ENCODE assay signal across 8 cellular contexts in genomic region chr17:59790418-59790817, GRCh38.
DNase-seq lines count a peak whose midpoint lies in the region; ATAC-seq and TF ChIP-seq lines count a peak whose summit lies in the region.
"Not testable (repeated sequence)": the region's sequence is repeated elsewhere in the genome, so short reads cannot be mapped to it uniquely, and the experiment has no call there.

No MANE protein-coding gene starts in this region.

- 94 to 95% methylated on average over 6 of the region's 6 CpGs for WGBS in heart right ventricle, 2 donors

- intact Hi-C loops in heart right ventricle (cut with DNase I) = not testable (repeated sequence)

- POLR2A ChIA-PET in RWPE1 (lab: Yijun Ruan, JAX; ENCODE audit: low non-redundant PET) = not testable (repeated sequence)
- POLR2A ChIA-PET in activated CD4-positive, alpha-beta memory T cell treated with anti-CD3 and anti-CD28 coated beads, Interleukin-2, amount 10 ng/mL, durations not matched to agents 7 days and 5 days (lab: Charles Lee) = interaction anchor here (0.7 to 20.1 kb wide), 6 partner anchors 8 to 45 kb away, joined by 3 to 2499 read pairs (median 6); no protein-coding TSS in a partner anchor
- POLR2A ChIA-PET in activated naive CD8-positive, alpha-beta T cell treated with anti-CD3 and anti-CD28 coated beads, Interleukin-2, amount 10 ng/mL, durations not matched to agents 7 days and 5 days (lab: Charles Lee) = interaction anchor here (1.0 to 8.6 kb wide), 2 partner anchors 38 to 48 kb away, joined by 7 to 102 read pairs; no protein-coding TSS in a partner anchor

- H3K4me1 ChIP-seq in CD4-positive, CD25-positive, alpha-beta regulatory T cell (ENCODE audit: control insufficient read depth, insufficient read depth, low read length, poor library complexity, severe bottlenecking) = peaks cover 40% of the 10 kb centered on the region
- H3K4me1 ChIP-seq in heart right ventricle (peaks cover 0 to 76% (median 18%) of the 10 kb centered on the region in 9 donors), muscle layer of duodenum (ENCODE audit: control insufficient read depth in 1 of 2, insufficient read depth in 2 of 2, low read length in 2 of 2) (peaks cover 0 to 11% of the 10 kb centered on the region in 2 donors)

- H3K9me3 Mint-ChIP-seq in CD4-positive, CD25-positive, alpha-beta regulatory T cell; activated CD4-positive, alpha-beta memory T cell treated with anti-CD3 and anti-CD28 coated beads, Interleukin-2, amount 10 ng/mL, durations not matched to agents 7 days and 5 days; activated naive CD8-positive, alpha-beta T cell treated with anti-CD3 and anti-CD28 coated beads, Interleukin-2, amount 10 ng/mL, durations not matched to agents 7 days and 5 days; type B pancreatic cell: not testable (repeated sequence)

- peak overlapping the region in 2 of 3 donors; percentile 83 to 86 for H3K27ac Mint-ChIP-seq in CD4-positive, CD25-positive, alpha-beta regulatory T cell
- H3K27ac Mint-ChIP-seq in activated CD4-positive, alpha-beta memory T cell treated with anti-CD3 and anti-CD28 coated beads, Interleukin-2, amount 10 ng/mL, durations not matched to agents 7 days and 5 days = peak overlapping the region; percentile 27
- peak overlapping the region; percentile 45 for H3K27ac Mint-ChIP-seq in activated naive CD8-positive, alpha-beta T cell treated with anti-CD3 and anti-CD28 coated beads, Interleukin-2, amount 10 ng/mL, durations not matched to agents 7 days and 5 days
- H3K27ac Mint-ChIP-seq in type B pancreatic cell = peak overlapping the region; percentile 33

- not testable (repeated sequence) for H3K36me3 Mint-ChIP-seq in CD4-positive, CD25-positive, alpha-beta regulatory T cell
- peaks cover 38% of the 10 kb centered on the region for H3K36me3 Mint-ChIP-seq in activated CD4-positive, alpha-beta memory T cell treated with anti-CD3 and anti-CD28 coated beads, Interleukin-2, amount 10 ng/mL, durations not matched to agents 7 days and 5 days (ENCODE audit: low read depth)
- H3K36me3 Mint-ChIP-seq in activated naive CD8-positive, alpha-beta T cell treated with anti-CD3 and anti-CD28 coated beads, Interleukin-2, amount 10 ng/mL, durations not matched to agents 7 days and 5 days = peaks cover 19% of the 10 kb centered on the region
- H3K36me3 Mint-ChIP-seq in type B pancreatic cell = peaks cover 12% of the 10 kb centered on the region

- CTCF ChIA-PET in RWPE1 (lab: Yijun Ruan, JAX) = interaction anchor here (0.5 kb wide), 1 partner anchor 14 kb away, joined by 3 read pairs; no protein-coding TSS in a partner anchor
- CTCF ChIA-PET in activated CD4-positive, alpha-beta memory T cell treated with anti-CD3 and anti-CD28 coated beads, Interleukin-2, amount 10 ng/mL, durations not matched to agents 7 days and 5 days (lab: Charles Lee) = not testable (repeated sequence)

- H3K4me1 Mint-ChIP-seq in CD4-positive, CD25-positive, alpha-beta regulatory T cell = peaks cover 8 to 46% (median 33%) of the 10 kb centered on the region in 4 donors
- peaks cover 46% of the 10 kb centered on the region for H3K4me1 Mint-ChIP-seq in activated CD4-positive, alpha-beta memory T cell treated with anti-CD3 and anti-CD28 coated beads, Interleukin-2, amount 10 ng/mL, durations not matched to agents 7 days and 5 days
- peaks cover 25% of the 10 kb centered on the region for H3K4me1 Mint-ChIP-seq in activated naive CD8-positive, alpha-beta T cell treated with anti-CD3 and anti-CD28 coated beads, Interleukin-2, amount 10 ng/mL, durations not matched to agents 7 days and 5 days
- peaks cover 14% of the 10 kb centered on the region for H3K4me1 Mint-ChIP-seq in type B pancreatic cell (ENCODE audit: unreplicated experiment)

- not testable (repeated sequence) for H3K27me3 ChIP-seq in CD4-positive, CD25-positive, alpha-beta regulatory T cell (ENCODE audit: control insufficient read depth, insufficient read depth, low read length); heart right ventricle; muscle layer of duodenum (ENCODE audit: low read depth, low read length)

- not testable (repeated sequence) for H3K4me3 ChIP-seq in CD4-positive, CD25-positive, alpha-beta regulatory T cell (ENCODE audit: low read depth, low read length); heart right ventricle; muscle layer of duodenum (ENCODE audit: low read depth in 1 of 2, low read length in 2 of 2); skin epidermis

- not testable (repeated sequence) for H3K4me3 Mint-ChIP-seq in CD4-positive, CD25-positive, alpha-beta regulatory T cell; activated CD4-positive, alpha-beta memory T cell treated with anti-CD3 and anti-CD28 coated beads, Interleukin-2, amount 10 ng/mL, durations not matched to agents 7 days and 5 days; activated naive CD8-positive, alpha-beta T cell treated with anti-CD3 and anti-CD28 coated beads, Interleukin-2, amount 10 ng/mL, durations not matched to agents 7 days and 5 days; type B pancreatic cell

- TF ChIP-seq CTCF in RWPE1 (conservative IDR thresholded peaks at IDR 0.05; ENCODE audit: low read depth); heart right ventricle (IDR thresholded peaks at IDR 0.05); type B pancreatic cell (conservative IDR thresholded peaks at IDR 0.05): not testable (repeated sequence)

- not testable (repeated sequence) for H3K9me3 ChIP-seq in CD4-positive, CD25-positive, alpha-beta regulatory T cell (ENCODE audit: control insufficient read depth in 2 of 2, low read length in 2 of 2); heart right ventricle; muscle layer of duodenum (ENCODE audit: control insufficient read depth in 1 of 2, low read length in 2 of 2)

- H3K27ac ChIP-seq in CD4-positive, CD25-positive, alpha-beta regulatory T cell (ENCODE audit: insufficient read depth, low read length, poor library complexity, severe bottlenecking) = not testable (repeated sequence)
- H3K27ac ChIP-seq in RWPE1 (peak overlapping the region; percentile 65), heart right ventricle (peak overlapping the region in 7 of 10 donors; percentile 16 to 93 (median 42)), muscle layer of duodenum (ENCODE audit: low read length) (peak overlapping the region; percentile 5), skin epidermis (peak overlapping the region in 18 of 21 experiments; percentile 9 to 96 (median 76))

- not testable (repeated sequence) for H3K36me3 ChIP-seq in CD4-positive, CD25-positive, alpha-beta regulatory T cell (ENCODE audit: control insufficient read depth, insufficient read depth, low read length)
- H3K36me3 ChIP-seq in heart right ventricle = peaks cover 0 to 21% (median 0%) of the 10 kb centered on the region in 9 donors
- peaks cover 4 to 23% of the 10 kb centered on the region in 2 donors for H3K36me3 ChIP-seq in muscle layer of duodenum (ENCODE audit: control insufficient read depth in 1 of 2, insufficient read depth in 2 of 2, low read length in 2 of 2)

- not testable (repeated sequence) for ATAC-seq in CD4-positive, CD25-positive, alpha-beta regulatory T cell (ENCODE audit: low read depth in 2 of 2); activated naive CD8-positive, alpha-beta T cell treated with anti-CD3 and anti-CD28 coated beads, Interleukin-2, amount 10 ng/mL, durations not matched to agents 7 days and 5 days (ENCODE audit: low read depth); heart right ventricle

- not testable (repeated sequence) for H3K27me3 Mint-ChIP-seq in CD4-positive, CD25-positive, alpha-beta regulatory T cell; activated CD4-positive, alpha-beta memory T cell treated with anti-CD3 and anti-CD28 coated beads, Interleukin-2, amount 10 ng/mL, durations not matched to agents 7 days and 5 days; activated naive CD8-positive, alpha-beta T cell treated with anti-CD3 and anti-CD28 coated beads, Interleukin-2, amount 10 ng/mL, durations not matched to agents 7 days and 5 days; type B pancreatic cell

- DNase-seq in CD4-positive, CD25-positive, alpha-beta regulatory T cell; RWPE1 (ENCODE audit: low spot score); activated CD4-positive, alpha-beta memory T cell treated with anti-CD3 and anti-CD28 coated beads, Interleukin-2, amount 10 ng/mL, durations not matched to agents 7 days and 5 days; activated naive CD8-positive, alpha-beta T cell treated with anti-CD3 and anti-CD28 coated beads, Interleukin-2, amount 10 ng/mL, durations not matched to agents 7 days and 5 days; heart right ventricle; type B pancreatic cell (ENCODE audit: extremely low spot score, unreplicated experiment): not testable (repeated sequence)

Comparison
In these comparisons a context has a peak if more than half of its experiments do, and no peak if none do; other contexts are left out.
1. H3K27ac Mint-ChIP-seq: peak in every context shown above with its lines; median percentile 84 in CD4-positive, CD25-positive, alpha-beta regulatory T cell; 45 in activated naive CD8-positive, alpha-beta T cell treated with anti-CD3 and anti-CD28 coated beads, Interleukin-2, amount 10 ng/mL, durations not matched to agents 7 days and 5 days; 33 in type B pancreatic cell; 27 in activated CD4-positive, alpha-beta memory T cell treated with anti-CD3 and anti-CD28 coated beads, Interleukin-2, amount 10 ng/mL, durations not matched to agents 7 days and 5 days.